ENCODE assay signal across 8 cellular contexts in genomic region chr2:55418512-55419235, GRCh38. TPM values are rescaled to one million over a fixed set of nuclear protein-coding genes. Genes with fewer than 3 reads are reported as not detected.
A peak's percentile ranks its signal among the peaks of the same experiment; 100 is the strongest.
DNase-seq lines count a peak whose midpoint lies in the region; ATAC-seq and TF ChIP-seq lines count a peak whose summit lies in the region.

No MANE protein-coding gene starts in this region.

- no peaks in the 10 kb centered on the region for H3K9me3 ChIP-seq in mammary epithelial cell (replicated peaks; ENCODE audit: insufficient read depth, low read length)

- CTCF ChIA-PET in mammary epithelial cell (lab: Charles Lee; ENCODE audit: low non-redundant PET) = no interaction called here

- ATAC-seq in GM21576 (IDR thresholded peaks at IDR 0.05; ENCODE audit: unreplicated experiment) = no peak

- in situ Hi-C loops in mammary epithelial cell (cut with MboI; ENCODE audit: low sequenced_read_pairs in 2 of 2) = no loop called here

- intact Hi-C loops in mammary epithelial cell (cut with micrococcal nuclease) = loop anchor here (1.0 to 2.0 kb wide), 5 partner anchors 92 to 368 kb away; partner anchors contain the start of genes CFAP36, MTIF2, PPP4R3B and RTN4

- peak overlapping the region; percentile 76 for H3K9ac ChIP-seq in mammary epithelial cell (ENCODE audit: insufficient read depth, low read length)

- peaks cover 6% of the 10 kb centered on the region for H3K4me1 ChIP-seq in mammary epithelial cell (ENCODE audit: insufficient read depth, low read length)
- H3K4me1 ChIP-seq in urinary bladder (ENCODE audit: insufficient read depth) = no peaks in the 10 kb centered on the region

- H3K27ac ChIP-seq in mammary epithelial cell (ENCODE audit: insufficient read depth, low read depth, low read length) = peak overlapping the region; percentile 63
- H3K27ac ChIP-seq in urinary bladder (ENCODE audit: low read depth) = no peak overlapping the region

- BruUV-seq in mammary epithelial cell (replicated peaks; lab: Mats Ljungman, UMichigan) = no TSS peak

- H3K79me2 ChIP-seq in mammary epithelial cell (ENCODE audit: insufficient read depth, low read length) = peaks cover 51% of the 10 kb centered on the region

- H3K36me3 ChIP-seq in mammary epithelial cell (ENCODE audit: insufficient read depth, low read length) = no peaks in the 10 kb centered on the region
- H3K36me3 ChIP-seq in urinary bladder (ENCODE audit: insufficient read depth) = no peaks in the 10 kb centered on the region

- dilution Hi-C loops in mammary epithelial cell (cut with HindIII; ENCODE audit: low sequenced_read_pairs) = no loop called here

- peak; percentile 47 for DNase-seq in NCI-H2171 treated with DMSO at 0.1 percent for 48 hours (lab: John Stamatoyannopoulos, UW)
- DNase-seq in NCI-H2171 (lab: John Stamatoyannopoulos, UW) = no peak
- DNase-seq in NCI-H526 treated with DMSO at 0.1 percent for 48 hours (lab: John Stamatoyannopoulos, UW) = peak; percentile 34
- peak; percentile 14 for DNase-seq in mammary epithelial cell
- peak; percentile 16 to 27 for DNase-seq in lung microvascular endothelial cell (ENCODE audit: low read depth in 2 of 2)
- no peak for DNase-seq in NCI-H1930 (lab: John Stamatoyannopoulos, UW)

- no peak for TF ChIP-seq CTCF in mammary epithelial cell (conservative IDR thresholded peaks at IDR 0.05 in 1 of 2, IDR thresholded peaks at IDR 0.05 in 1 of 2; ENCODE audit: extremely low read depth in 1 of 2, insufficient read depth in 1 of 2, low read depth in 1 of 2, low read length in 2 of 2)

- H2AFZ ChIP-seq in mammary epithelial cell (ENCODE audit: low read depth, low read length) = peak overlapping the region; percentile 88

- no peaks in the 10 kb centered on the region for H3K27me3 ChIP-seq in mammary epithelial cell (ENCODE audit: insufficient read depth, low read length)

- H3K4me3 ChIP-seq in mammary epithelial cell (replicated peaks in 1 of 3; ENCODE audit: insufficient read depth in 1 of 3, low read depth in 2 of 3, low read length in 3 of 3) (peak overlapping the region; percentile 70 to 98 (median 71)), urinary bladder (ENCODE audit: low read depth, low read length) (peak overlapping the region; percentile 65)

- H3K4me2 ChIP-seq in mammary epithelial cell (ENCODE audit: insufficient read depth, low read depth, low read length) = peak overlapping the region; percentile 92

- H4K20me1 ChIP-seq in mammary epithelial cell (ENCODE audit: insufficient read depth, low read length) = no peaks in the 10 kb centered on the region

- 0% methylated on average over 8 of the region's 11 CpGs for whole genome bisulfite sequencing in mammary epithelial cell (ENCODE audit: low coverage, missing lambda C conversion rate)
- WGBS in urinary bladder = 1% methylated on average over 11 of the region's 11 CpGs

RNA-seq across cellular contexts. Expression of gene CCDC88A, which starts 1.0 kb away (rescaled TPM):
- total RNA-seq in mammary epithelial cell (10 to 100 TPM; 43.7 to 62.1 TPM), lung microvascular endothelial cell (25.5 and 42.1 TPM in 2 replicates), urinary bladder (210 TPM)
- polyA plus RNA-seq in mammary epithelial cell (23.3 TPM), urinary bladder (12.0 TPM)
- 47.9 TPM for polyA minus RNA-seq in mammary epithelial cell

Comparison
In these comparisons a context has a peak if more than half of its experiments do, and no peak if none do; other contexts are left out.
1. DNase-seq: peak in NCI-H2171 treated with DMSO at 0.1 percent for 48 hours (single experiment), NCI-H526 treated with DMSO at 0.1 percent for 48 hours (single experiment), mammary epithelial cell (single experiment) and lung microvascular endothelial cell (2 of 2); none in NCI-H2171 (single experiment) and NCI-H1930 (0 of 2).